24 cellular contexts compared by ENCODE assay signal in genomic region chr2:95312543-95313205, GRCh38. TPM values are rescaled to one million over a fixed set of nuclear protein-coding genes. Genes with fewer than 3 reads are reported as not detected.
DNase-seq lines count a peak whose midpoint lies in the region; ATAC-seq and TF ChIP-seq lines count a peak whose summit lies in the region.
"Had no signal": no experiment of that assay in that cellular context is flagged by ENCODE, and none has a peak within 500 bp of the region (broad histone marks: within the 10 kb centered on the region; RNA-seq: fewer than 3 reads in every experiment).

No MANE protein-coding gene starts in this region.

- H3K9me3 Mint-ChIP-seq in activated naive CD4-positive, alpha-beta T cell treated with anti-CD3 and anti-CD28 coated beads, Interleukin-2, amount 50 U/mL, for 72 hours: no peaks in the 10 kb centered on the region
- H3K9me3 Mint-ChIP-seq: activated T-cell treated with anti-CD3 and anti-CD28 coated beads, Interleukin-2, amount 50 U/mL, for 72 hours; naive B cell had no signal

- no peak overlapping the region for H3K4me3 ChIP-seq in WERI-Rb-1 (ENCODE audit: low read depth, low read length)
- peak overlapping the region in 39 of 59 donors; percentile 2 to 46 (median 23) for H3K4me3 ChIP-seq in dorsolateral prefrontal cortex
- H3K4me3 ChIP-seq: gastrocnemius medialis, left ventricle myocardium inferior, smooth muscle cell, testis had no signal

- DNase-seq in WERI-Rb-1: no peak
- peak; percentile 32 to 97 (median 92) for DNase-seq in dorsolateral prefrontal cortex
- DNase-seq in medulla oblongata (ENCODE audit: extremely low spot score): peak; percentile 79
- peak; percentile 91 for DNase-seq in putamen (ENCODE audit: low spot score)
- DNase-seq in NCI-H748 (lab: John Stamatoyannopoulos, UW; ENCODE audit: unreplicated experiment): no peak
- DNase-seq in activated naive CD4-positive, alpha-beta T cell treated with anti-CD3 and anti-CD28 coated beads, Interleukin-2, amount 50 U/mL, for 72 hours (ENCODE audit: low spot score in 2 of 2): no peak
- DNase-seq: activated CD4-positive, alpha-beta T cell treated with anti-CD3 and anti-CD28 coated beads, Interleukin-2, amount 50 U/mL, for 48 hours; activated CD4-positive, CD25-positive, alpha-beta regulatory T cell treated with anti-CD3 and anti-CD28 coated beads, Interleukin-2, amount 50 U/mL, for 72 hours; activated naive CD4-positive, alpha-beta T cell; activated T-cell treated with anti-CD3 and anti-CD28 coated beads, Interleukin-2, amount 50 U/mL, for 72 hours; Caco-2; gastrocnemius medialis; left ventricle myocardium inferior; naive B cell; NCI-H1092 treated with DMSO at 0.1 percent for 48 hours; NCI-H187 treated with DMSO at 0.1 percent for 48 hours; stimulated activated naive CD4-positive, alpha-beta T cell; T-helper 2 cell; testis had no signal

- no peaks in the 10 kb centered on the region for H3K36me3 Mint-ChIP-seq in activated naive CD4-positive, alpha-beta T cell treated with anti-CD3 and anti-CD28 coated beads, Interleukin-2, amount 50 U/mL, for 72 hours
- H3K36me3 Mint-ChIP-seq: brain, naive B cell had no signal

- H3K27me3 ChIP-seq in WERI-Rb-1 (ENCODE audit: insufficient read depth, low read depth, severe bottlenecking) (no peaks in the 10 kb centered on the region), dorsolateral prefrontal cortex (no peaks in the 10 kb centered on the region)
- H3K27me3 ChIP-seq: testis had no signal

- TF ChIP-seq CTCF in WERI-Rb-1 (IDR thresholded peaks at IDR 0.05; ENCODE audit: low read depth, low read length): no peak
- peak in 4 of 56 donors; percentile 11 to 36 (median 18) for TF ChIP-seq CTCF in dorsolateral prefrontal cortex (IDR thresholded peaks at IDR 0.05 in 54 of 56, conservative IDR thresholded peaks at IDR 0.05 in 2 of 56; ENCODE audit: low read depth in 1 of 56, partially characterized antibody in 56 of 56)

- no peaks in the 10 kb centered on the region for H3K36me3 ChIP-seq in WERI-Rb-1
- H3K36me3 ChIP-seq: gastrocnemius medialis, left ventricle myocardium inferior had no signal

- no peaks in the 10 kb centered on the region for H3K9me3 ChIP-seq in WERI-Rb-1 (ENCODE audit: severe bottlenecking)
- H3K9me3 ChIP-seq: Caco-2, gastrocnemius medialis, left ventricle myocardium inferior, testis had no signal

- ATAC-seq in GM21528 (IDR thresholded peaks at IDR 0.05; ENCODE audit: low FRiP score, unreplicated experiment) (no peak), GM19023 (IDR thresholded peaks at IDR 0.05; ENCODE audit: unreplicated experiment) (no peak)
- no peak for ATAC-seq in activated naive CD4-positive, alpha-beta T cell treated with anti-CD3 and anti-CD28 coated beads, Interleukin-2, amount 50 U/mL, for 72 hours
- ATAC-seq: activated T-cell treated with anti-CD3 and anti-CD28 coated beads, Interleukin-2, amount 50 U/mL, for 72 hours; gastrocnemius medialis had no signal

- peak overlapping the region; percentile 21; the same call in 1 of the 2 replicates for H3K27ac ChIP-seq in WERI-Rb-1
- H3K27ac ChIP-seq in dorsolateral prefrontal cortex: peak overlapping the region in 58 of 59 donors; percentile 65 to 99 (median 93)
- H3K27ac ChIP-seq: C4-2B, gastrocnemius medialis, left ventricle myocardium inferior, testis had no signal

- intact Hi-C loops in dorsolateral prefrontal cortex (cut with DNase I): no loop called here

- H3K27ac Mint-ChIP-seq in activated naive CD4-positive, alpha-beta T cell treated with anti-CD3 and anti-CD28 coated beads, Interleukin-2, amount 50 U/mL, for 72 hours: no peak overlapping the region
- H3K27ac Mint-ChIP-seq: activated T-cell treated with anti-CD3 and anti-CD28 coated beads, Interleukin-2, amount 50 U/mL, for 72 hours had no signal

RNA-seq across cellular contexts. Expression of gene KCNIP3, which starts 15.5 kb away (rescaled TPM):
- 100 to 1,000 TPM in 1 of 120 experiments, 10 to 100 TPM in 119; 28.2 to 102 (median 60.5) TPM for total RNA-seq in dorsolateral prefrontal cortex
- total RNA-seq in activated naive CD4-positive, alpha-beta T cell treated with anti-CD3 and anti-CD28 coated beads, Interleukin-2, amount 50 U/mL, for 72 hours: not detected
- total RNA-seq: activated T-cell treated with anti-CD3 and anti-CD28 coated beads, Interleukin-2, amount 50 U/mL, for 72 hours; Caco-2 had no signal

RNA-seq across cellular contexts. Expression of gene PROM2, which starts 38.4 kb away (rescaled TPM):
- 10 to 100 TPM in 36 of 120 experiments, 1 to 10 TPM in 84; 4.2 to 20.6 (median 8.8) TPM for total RNA-seq in dorsolateral prefrontal cortex
- total RNA-seq in activated naive CD4-positive, alpha-beta T cell treated with anti-CD3 and anti-CD28 coated beads, Interleukin-2, amount 50 U/mL, for 72 hours: 1 to 10 TPM in 1 of 2 donors, under 1 TPM in 1; 0.86 to 1.9 TPM

Comparison
In these comparisons a context has a peak if more than half of its experiments do, and no peak if none do; other contexts are left out.
1. DNase-seq: peak in dorsolateral prefrontal cortex (10 of 10), medulla oblongata (single experiment) and putamen (single experiment); none in WERI-Rb-1 (single experiment), NCI-H748 (single experiment) and activated naive CD4-positive, alpha-beta T cell treated with anti-CD3 and anti-CD28 coated beads, Interleukin-2, amount 50 U/mL, for 72 hours (0 of 2).
2. RNA of gene KCNIP3, which starts 15.5 kb away (total RNA-seq): 28.2 to 102 TPM in dorsolateral prefrontal cortex; not detected in activated naive CD4-positive, alpha-beta T cell treated with anti-CD3 and anti-CD28 coated beads, Interleukin-2, amount 50 U/mL, for 72 hours; every median in the first group is over 10 times any median in the second.